ENCODE assay signal across 28 cellular contexts in genomic region chr1:229905031-229905545, GRCh38.
DNase-seq lines count a peak whose midpoint lies in the region; ATAC-seq, FAIRE-seq and TF ChIP-seq lines count a peak whose summit lies in the region.
"Had no signal": no experiment of that assay in that cellular context is flagged by ENCODE, and none has a peak within 500 bp of the region (broad histone marks: within the 10 kb centered on the region; RNA-seq: fewer than 3 reads in every experiment).

No MANE protein-coding gene starts in this region.

- H3K27me3 ChIP-seq in K562 (ENCODE audit: control insufficient read depth in 2 of 2, insufficient read depth in 2 of 2, low read length in 2 of 2), result peaks cover 0 to 10% of the 10 kb centered on the region in 2 experiments; a peak in 2 of 5 replicates
- no peaks in the 10 kb centered on the region for H3K27me3 ChIP-seq in pancreas
- H3K27me3 ChIP-seq: SJCRH30 had no signal

- TF ChIP-seq EP300 in K562 (IDR thresholded peaks at IDR 0.05; ENCODE audit: low read length), result no peak

- no peak for TF ChIP-seq RAD21 in K562 (CRISPR knock-in tag; conservative IDR thresholded peaks at IDR 0.05 in 1 of 2, IDR thresholded peaks at IDR 0.05 in 1 of 2)

- DNase-seq in D721Med (ENCODE audit: insufficient read length, low spot score) (no peak), M059J (ENCODE audit: low read depth) (peak; percentile 9), K562 (ENCODE audit: extremely low read depth in 1 of 4, low spot score in 3 of 4) (no peak), pancreas (peak in 2 of 6 donors; percentile 35 to 39), activated T-cell treated with anti-CD3 and anti-CD28 coated beads for 4 hours (no peak), coronary artery (ENCODE audit: low spot score) (no peak)
- DNase-seq: C1 segment of cervical spinal cord; Caco-2; CD8-positive, alpha-beta T cell; DMS 273 treated with DMSO at 0.1 percent for 48 hours; DMS79; EL; GDM1; HFFc6; KG1; MM.1S; NCI-H1048; NCI-H1417; NCI-H1694; NCI-H2029 treated with DMSO at 0.1 percent for 48 hours; NCI-H446 treated with DMSO at 0.1 percent for 48 hours; NCI-H526; SJCRH30 had no signal

- no peaks in the 10 kb centered on the region for H4K20me1 ChIP-seq in K562 (replicated peaks; ENCODE audit: control insufficient read depth, insufficient read depth, low read length)

- H3K79me2 ChIP-seq in K562 (ENCODE audit: control insufficient read depth, insufficient read depth, low read length), result no peaks in the 10 kb centered on the region

- CTCF ChIA-PET in K562 (lab: Yijun Ruan, JAX; ENCODE audit: low intra/inter-chr PET ratio), result no interaction called here

- ATAC-seq in K562, result no peak
- ATAC-seq in pancreas, result peak; percentile 86 to 96 (median 90)
- no peak for ATAC-seq in GM21526 (IDR thresholded peaks at IDR 0.05; ENCODE audit: low FRiP score, unreplicated experiment)
- ATAC-seq: CD8-positive, alpha-beta T cell; GM12878 had no signal

- TF ChIP-seq POLR2A in K562 (conservative IDR thresholded peaks at IDR 0.05), result no peak

- POLR2A ChIA-PET in K562 (lab: Yijun Ruan, JAX), result interaction anchor here (0.9 kb wide), 1 partner anchor 71 kb away, joined by 3 read pairs; no protein-coding TSS in a partner anchor

- FAIRE-seq in D721Med (lab: Jason Lieb, UNC) (peak; percentile 58), K562 (lab: Jason Lieb, UNC) (no peak), pancreas (lab: Jason Lieb, UNC) (no peak)
- FAIRE-seq: A204.1, GM12878, RCC 7860 had no signal

- H3K36me3 ChIP-seq in K562 (ENCODE audit: control insufficient read depth, insufficient read depth, low read length) (no peaks in the 10 kb centered on the region), pancreas (no peaks in the 10 kb centered on the region)
- H3K36me3 ChIP-seq: HAP-1, SJCRH30 had no signal

- intact Hi-C loops in K562 (cut with micrococcal nuclease) (no loop called here), pancreas (cut with DNase I) (no loop called here)

- H3K9ac ChIP-seq in K562 (ENCODE audit: insufficient read depth in 1 of 2, low read depth in 2 of 2, low read length in 2 of 2), result no peak overlapping the region

- TF ChIP-seq CTCF in D721Med (IDR thresholded peaks at IDR 0.05; ENCODE audit: insufficient read depth, missing control alignments) (no peak), K562 (IDR thresholded peaks at IDR 0.05 in 2 of 3, conservative IDR thresholded peaks at IDR 0.05 in 1 of 3; ENCODE audit: insufficient read depth in 2 of 3, low read depth in 1 of 3, low read length in 3 of 3) (no peak), pancreas (IDR thresholded peaks at IDR 0.05) (no peak), coronary artery (IDR thresholded peaks at IDR 0.05) (no peak)

- H3K4me3 ChIP-seq in K562 (no peak overlapping the region), pancreas (peak overlapping the region in 1 of 4 donors; percentile 8), coronary artery (no peak overlapping the region)
- H3K4me3 ChIP-seq: GM12878, HAP-1, SJCRH30 had no signal

- no peak overlapping the region for H3K27ac ChIP-seq in K562 (ENCODE audit: extremely low read depth, low read depth, low read length)
- H3K27ac ChIP-seq in pancreas, result peak overlapping the region in 2 of 4 donors; percentile 25 to 67
- H3K27ac ChIP-seq in coronary artery, result no peak overlapping the region
- H3K27ac ChIP-seq: SJCRH30 had no signal

- no peaks in the 10 kb centered on the region for H3K4me1 ChIP-seq in K562 (replicated peaks in 1 of 2; ENCODE audit: control insufficient read depth in 2 of 2, insufficient read depth in 2 of 2, low read length in 2 of 2)
- H3K4me1 ChIP-seq in pancreas, result peaks cover 0 to 8% (median 4%) of the 10 kb centered on the region in 3 donors
- H3K4me1 ChIP-seq: Caco-2, SJCRH30 had no signal

- WGBS in K562 (ENCODE audit: insufficient coverage, low coverage, missing lambda C conversion rate), result under 1% methylated on average over 7 of the region's 7 CpGs
- WGBS in pancreas, 2 donors, result 23 to 26% methylated on average over 7 of the region's 7 CpGs

- H2AFZ ChIP-seq in K562 (ENCODE audit: low read depth, low read length), result no peak overlapping the region

- in situ Hi-C loops in K562 (cut with MboI), result no loop called here

- H3K9me1 ChIP-seq in K562 (ENCODE audit: control insufficient read depth, insufficient read depth, low read length), result no peaks in the 10 kb centered on the region

- no peaks in the 10 kb centered on the region for H3K9me3 ChIP-seq in K562 (replicated peaks; ENCODE audit: control insufficient read depth, insufficient read depth, low read depth, low read length)
- no peaks in the 10 kb centered on the region for H3K9me3 ChIP-seq in pancreas
- H3K9me3 ChIP-seq: HAP-1, SJCRH30 had no signal

- no peak overlapping the region for H3K4me2 ChIP-seq in K562 (ENCODE audit: insufficient read depth, low read length)

- no TSS peak for BruUV-seq in K562 (replicated peaks; lab: Mats Ljungman, UMichigan)

TF ChIP-seq in K562, 482 proteins besides CTCF, POLR2A, EP300 and RAD21:
- TF ChIP-seq EP400 (IDR thresholded peaks at IDR 0.05) (no peak), STAG1 (CRISPR knock-in tag; IDR thresholded peaks at IDR 0.05; ENCODE audit: borderline replicate concordance) (no peak), HNRNPLL (IDR thresholded peaks at IDR 0.05; ENCODE audit: low read depth, low read length, poor library complexity, severe bottlenecking) (no peak), SREBF1 (IDR thresholded peaks at IDR 0.05; ENCODE audit: borderline replicate concordance, low read depth, low read length) (no peak), ARNT (IDR thresholded peaks at IDR 0.05) (no peak), NR3C1 (CRISPR knock-in tag; IDR thresholded peaks at IDR 0.05) (no peak), NFIX (CRISPR knock-in tag; IDR thresholded peaks at IDR 0.05; ENCODE audit: low read depth) (no peak), CEBPG (CRISPR knock-in tag; IDR thresholded peaks at IDR 0.05) (no peak), CEBPG (tag; conservative IDR thresholded peaks at IDR 0.05 in 1 of 2, IDR thresholded peaks at IDR 0.05 in 1 of 2) (0 out of 4 replicates have a peak, but pooled peaks of 1 of the 2 experiments have one; percentile 9), MTA3 (IDR thresholded peaks at IDR 0.05; ENCODE audit: borderline replicate concordance) (no peak), ZNF696 (CRISPR knock-in tag; conservative IDR thresholded peaks at IDR 0.05) (no peak), MAFF (IDR thresholded peaks at IDR 0.05; ENCODE audit: low read length) (peak; percentile 10; the same call in 1 of the 2 replicates), DMBX1 (CRISPR knock-in tag; IDR thresholded peaks at IDR 0.05; ENCODE audit: borderline replicate concordance) (no peak), TEAD2 (tag; IDR thresholded peaks at IDR 0.05) (no peak), MAFG (tag; conservative IDR thresholded peaks at IDR 0.05) (0 out of 2 replicates have a peak, but pooled peaks have one; percentile 16), NR2C2 (CRISPR knock-in tag; IDR thresholded peaks at IDR 0.05) (no peak), NR2C2 (tag; IDR thresholded peaks at IDR 0.05) (no peak), ZFP1 (CRISPR knock-in tag; IDR thresholded peaks at IDR 0.05) (no peak), ZNF655 (CRISPR knock-in tag; IDR thresholded peaks at IDR 0.05) (no peak), SMAD1 (IDR thresholded peaks at IDR 0.05; ENCODE audit: low read depth, low read length, partially characterized antibody) (no peak), ZNF324 (CRISPR knock-in tag; IDR thresholded peaks at IDR 0.05) (no peak), ESRRB (CRISPR knock-in tag; IDR thresholded peaks at IDR 0.05; ENCODE audit: borderline replicate concordance) (no peak), ELK3 (CRISPR knock-in tag; IDR thresholded peaks at IDR 0.05) (no peak), SAFB2 (IDR thresholded peaks at IDR 0.05; ENCODE audit: borderline replicate concordance, low read depth, low read length, severe bottlenecking) (no peak), GTF2F1 (IDR thresholded peaks at IDR 0.05; ENCODE audit: low read depth, low read length) (no peak), SP1 (CRISPR knock-in tag; IDR thresholded peaks at IDR 0.05) (no peak), ZNF316 (IDR thresholded peaks at IDR 0.05) (0 out of 2 replicates have a peak, but pooled peaks have one; percentile 23), HLTF (IDR thresholded peaks at IDR 0.05) (no peak), MEF2D (tag; conservative IDR thresholded peaks at IDR 0.05; ENCODE audit: low read depth) (no peak), TAF1 (IDR thresholded peaks at IDR 0.05; ENCODE audit: control insufficient read depth, extremely low read depth, insufficient read depth, low read length, severe bottlenecking) (no peak), ZBTB1 (CRISPR knock-in tag; IDR thresholded peaks at IDR 0.05; ENCODE audit: borderline replicate concordance, low read depth) (no peak)
TF ChIP-seq in K562: peak in this region for 4.

Comparison
In these comparisons a context has a peak if more than half of its experiments do, and no peak if none do; other contexts are left out.
1. ATAC-seq: peak in pancreas (4 of 4); none in K562 (single experiment) and GM21526 (single experiment).